In genomic region chr20:53846640-53847039, GRCh38 we compare ENCODE assay signal across 21 cellular contexts.
A peak's percentile ranks its signal among the peaks of the same experiment; 100 is the strongest.
DNase-seq lines count a peak whose midpoint lies in the region; ATAC-seq, FAIRE-seq and TF ChIP-seq lines count a peak whose summit lies in the region.
"Had no signal": no experiment of that assay in that cellular context is flagged by ENCODE, and none has a peak within 500 bp of the region (broad histone marks: within the 10 kb centered on the region; RNA-seq: fewer than 3 reads in every experiment).

No MANE protein-coding gene starts in this region.

- H3K4me1 ChIP-seq in BLaER1 treated with 17β-estradiol and CSF1 and Interleukin-3, amounts not matched to agents 10 nM and 100 nM: peaks cover 50 to 86% (median 66%) of the 10 kb centered on the region in 10 experiments
- peaks cover 68% of the 10 kb centered on the region for H3K4me1 ChIP-seq in CD8-positive, alpha-beta memory T cell (ENCODE audit: insufficient read depth, low read length)
- peaks cover 27% of the 10 kb centered on the region for H3K4me1 ChIP-seq in keratinocyte (ENCODE audit: control insufficient read depth, extremely low read depth, insufficient read depth, low read length)
- peaks cover 3% of the 10 kb centered on the region for H3K4me1 ChIP-seq in prostate gland (replicated peaks)
- H3K4me1 ChIP-seq: left ventricle myocardium inferior had no signal

- WGBS in prostate gland: 88% methylated on average over 10 of the region's 10 CpGs

- ATAC-seq in T-cell (replicated peaks in 1 of 4): no peak
- no peak for ATAC-seq in GM18909 (IDR thresholded peaks at IDR 0.05; ENCODE audit: poor library complexity, unreplicated experiment)
- ATAC-seq: body of pancreas had no signal

- no peak for TF ChIP-seq CTCF in keratinocyte (optimal IDR thresholded peaks at IDR 0.05 in 1 of 3, IDR thresholded peaks at IDR 0.05 in 1 of 3, conservative IDR thresholded peaks at IDR 0.05 in 1 of 3; ENCODE audit: extremely low read depth in 1 of 3, insufficient read depth in 2 of 3, low read length in 3 of 3)
- TF ChIP-seq CTCF in prostate gland (IDR thresholded peaks at IDR 0.05): no peak

- no peak for FAIRE-seq in keratinocyte (lab: Jason Lieb, UNC)

- H3K4me3 Mint-ChIP-seq in CD8-positive, alpha-beta memory T cell: peak overlapping the region; percentile 60 to 88 (median 81)
- peak overlapping the region; percentile 62 to 71 (median 68) for H3K4me3 Mint-ChIP-seq in T-cell
- H3K4me3 Mint-ChIP-seq: type B pancreatic cell had no signal

- H3K27me3 ChIP-seq in BLaER1 treated with 17β-estradiol and CSF1 and Interleukin-3, amounts not matched to agents 10 nM and 100 nM: no peaks in the 10 kb centered on the region
- no peaks in the 10 kb centered on the region for H3K27me3 ChIP-seq in CD8-positive, alpha-beta memory T cell (ENCODE audit: insufficient read depth, low read length, poor library complexity, severe bottlenecking)
- H3K27me3 ChIP-seq in keratinocyte (ENCODE audit: control insufficient read depth, extremely low read depth, insufficient read depth, low read length): no peaks in the 10 kb centered on the region
- H3K27me3 ChIP-seq in prostate gland (replicated peaks; ENCODE audit: insufficient read depth): no peaks in the 10 kb centered on the region
- H3K27me3 ChIP-seq: body of pancreas, stomach had no signal

- peak overlapping the region; percentile 20 to 91 (median 76) for H3K27ac Mint-ChIP-seq in CD8-positive, alpha-beta memory T cell
- H3K27ac Mint-ChIP-seq in T-cell: peak overlapping the region; percentile 91 to 94
- H3K27ac Mint-ChIP-seq: type B pancreatic cell had no signal

- TF ChIP-seq POLR2A in prostate gland (IDR thresholded peaks at IDR 0.05): no peak

- peak overlapping the region in 3 of 10 experiments; percentile 18 to 50 (median 21); a peak in 4 of 20 replicates for H3K4me3 ChIP-seq in BLaER1 treated with 17β-estradiol and CSF1 and Interleukin-3, amounts not matched to agents 10 nM and 100 nM
- H3K4me3 ChIP-seq in CD8-positive, alpha-beta memory T cell (ENCODE audit: low read length): no peak overlapping the region
- H3K4me3 ChIP-seq in keratinocyte (ENCODE audit: control insufficient read depth in 2 of 3, extremely low read depth in 1 of 3, insufficient read depth in 2 of 3, low read depth in 1 of 3, low read length in 3 of 3): no peak overlapping the region
- H3K4me3 ChIP-seq in prostate gland: no peak overlapping the region
- H3K4me3 ChIP-seq: body of pancreas, coronary artery, left ventricle myocardium inferior, mucosa of descending colon, stomach had no signal

- H3K36me3 Mint-ChIP-seq in CD8-positive, alpha-beta memory T cell: peaks cover 0 to 7% (median 0%) of the 10 kb centered on the region in 3 donors
- peaks cover 3% of the 10 kb centered on the region for H3K36me3 Mint-ChIP-seq in T-cell
- H3K36me3 Mint-ChIP-seq: type B pancreatic cell had no signal

- H3K9me3 Mint-ChIP-seq in CD8-positive, alpha-beta memory T cell: no peaks in the 10 kb centered on the region
- H3K9me3 Mint-ChIP-seq in T-cell: no peaks in the 10 kb centered on the region
- H3K9me3 Mint-ChIP-seq: type B pancreatic cell had no signal

- H3K36me3 ChIP-seq in BLaER1 treated with 17β-estradiol and CSF1 and Interleukin-3, amounts not matched to agents 10 nM and 100 nM: no peaks in the 10 kb centered on the region
- H3K36me3 ChIP-seq in CD8-positive, alpha-beta memory T cell (ENCODE audit: insufficient read depth, low read length): no peaks in the 10 kb centered on the region
- H3K36me3 ChIP-seq in keratinocyte (ENCODE audit: control insufficient read depth in 2 of 2, extremely low read depth in 1 of 2, insufficient read depth in 2 of 2, low read length in 2 of 2) (no peaks in the 10 kb centered on the region), prostate gland (no peaks in the 10 kb centered on the region)
- H3K36me3 ChIP-seq: left ventricle myocardium inferior, stomach had no signal

- H3K27ac ChIP-seq in BLaER1 treated with 17β-estradiol and CSF1 and Interleukin-3, amounts not matched to agents 10 nM and 100 nM: peak overlapping the region; percentile 71 to 86 (median 79); a peak in 21 of 22 replicates
- no peak overlapping the region for H3K27ac ChIP-seq in CD8-positive, alpha-beta memory T cell (ENCODE audit: low read depth, low read length)
- H3K27ac ChIP-seq in keratinocyte (ENCODE audit: control insufficient read depth, insufficient read depth, low read length): peak overlapping the region; percentile 5
- H3K27ac ChIP-seq in prostate gland: peak overlapping the region in 1 of 2 donors; percentile 6
- H3K27ac ChIP-seq: coronary artery, left ventricle myocardium inferior had no signal

- DNase-seq in CD8-positive, alpha-beta memory T cell: no peak
- DNase-seq in T-cell (no peak), keratinocyte (ENCODE audit: low read depth, low spot score) (no peak), prostate gland (ENCODE audit: low spot score) (no peak), NCI-H1417 (lab: John Stamatoyannopoulos, UW) (no peak)
- DNase-seq in stimulated activated CD4-positive, alpha-beta T cell treated with anti-CD3 and anti-CD28 coated beads, Interleukin-4, amount 100 ng/mL, for 4 hours: no peak
- DNase-seq: activated naive CD4-positive, alpha-beta T cell; body of pancreas; H7; left ventricle myocardium inferior; mucosa of descending colon; NCI-H146; NCI-H2171; NCI-H526; occipital lobe; SHP77 treated with DMSO at 0.1 percent for 48 hours; stomach had no signal

- POLR2A ChIA-PET in CD8-positive, alpha-beta memory T cell (lab: Charles Lee): interaction anchor here (1.0 to 1.5 kb wide), 3 partner anchors 13 to 110 kb away, joined by 4 to 8 read pairs (median 4); no protein-coding TSS in a partner anchor
- POLR2A ChIA-PET in T-cell (lab: Charles Lee): no interaction called here

- H2AFZ ChIP-seq in keratinocyte (ENCODE audit: control insufficient read depth, low read length): peak overlapping the region; percentile 70

- H3K9me1 ChIP-seq in keratinocyte (ENCODE audit: control insufficient read depth, extremely low read depth, insufficient read depth, low read length): no peaks in the 10 kb centered on the region

- no peaks in the 10 kb centered on the region for H3K27me3 Mint-ChIP-seq in CD8-positive, alpha-beta memory T cell
- no peaks in the 10 kb centered on the region for H3K27me3 Mint-ChIP-seq in T-cell
- H3K27me3 Mint-ChIP-seq: type B pancreatic cell had no signal

- H3K4me2 ChIP-seq in BLaER1 treated with 17β-estradiol and CSF1 and Interleukin-3, amounts not matched to agents 10 nM and 100 nM: peak overlapping the region; percentile 70 to 96 (median 79)
- H3K4me2 ChIP-seq in keratinocyte (ENCODE audit: control insufficient read depth, extremely low read depth, insufficient read depth, low read depth, low read length): peak overlapping the region; percentile 20

- H3K79me2 ChIP-seq in keratinocyte (ENCODE audit: control insufficient read depth, insufficient read depth, low read length): no peaks in the 10 kb centered on the region

- H4K20me1 ChIP-seq in BLaER1 treated with 17β-estradiol and CSF1 and Interleukin-3, amounts not matched to agents 10 nM and 100 nM: no peaks in the 10 kb centered on the region
- H4K20me1 ChIP-seq in keratinocyte (ENCODE audit: control insufficient read depth, extremely low read depth, insufficient read depth, low read length): no peaks in the 10 kb centered on the region

- peaks cover 0 to 17% (median 12%) of the 10 kb centered on the region in 11 experiments; a peak in 15 of 22 replicates for H3K9me3 ChIP-seq in BLaER1 treated with 17β-estradiol and CSF1 and Interleukin-3, amounts not matched to agents 10 nM and 100 nM (replicated peaks in 1 of 11)
- H3K9me3 ChIP-seq in CD8-positive, alpha-beta memory T cell (ENCODE audit: low read length): no peaks in the 10 kb centered on the region
- H3K9me3 ChIP-seq in keratinocyte (ENCODE audit: control insufficient read depth, low read depth, low read length): no peaks in the 10 kb centered on the region
- no peaks in the 10 kb centered on the region for H3K9me3 ChIP-seq in prostate gland
- H3K9me3 ChIP-seq: body of pancreas, left ventricle myocardium inferior, mucosa of descending colon, stomach had no signal

- CTCF ChIA-PET in CD8-positive, alpha-beta memory T cell (lab: Charles Lee): interaction anchor here (0.8 to 1.6 kb wide), 3 partner anchors 11 to 53 kb away, joined by 3 to 4 read pairs (median 3); no protein-coding TSS in a partner anchor
- CTCF ChIA-PET in T-cell (lab: Charles Lee): interaction anchor here in 1 of 2 donors (0.7 to 1.8 kb wide), 5 partner anchors 11 to 268 kb away, joined by 3 to 6 read pairs (median 3); no protein-coding TSS in a partner anchor

- dilution Hi-C loops in keratinocyte (cut with MboI; ENCODE audit: extremely low pct_ligation_motif_present, low sequenced_read_pairs): no loop called here

- intact Hi-C loops in prostate gland (cut with DNase I): no loop called here

- H3K4me1 Mint-ChIP-seq in CD8-positive, alpha-beta memory T cell: peaks cover 64 to 74% (median 72%) of the 10 kb centered on the region in 3 donors
- H3K4me1 Mint-ChIP-seq in T-cell: peaks cover 68 to 77% (median 70%) of the 10 kb centered on the region in 3 donors

- peak overlapping the region in 10 of 11 experiments; percentile 22 to 69 (median 62); a peak in 18 of 22 replicates for H3K9ac ChIP-seq in BLaER1 treated with 17β-estradiol and CSF1 and Interleukin-3, amounts not matched to agents 10 nM and 100 nM
- H3K9ac ChIP-seq in keratinocyte (ENCODE audit: control insufficient read depth, extremely low read depth, insufficient read depth, low read length): no peak overlapping the region
